Comparison of ENCODE assay signal across 9 cellular contexts in genomic region chr22:29457730-29458129, GRCh38. TPM values are rescaled to one million over a fixed set of nuclear protein-coding genes. Genes with fewer than 3 reads are reported as not detected.
A peak's percentile ranks its signal among the peaks of the same experiment; 100 is the strongest.
DNase-seq lines count a peak whose midpoint lies in the region; ATAC-seq and TF ChIP-seq lines count a peak whose summit lies in the region.
"Had no signal": no experiment of that assay in that cellular context is flagged by ENCODE, and none has a peak within 500 bp of the region (broad histone marks: within the 10 kb centered on the region; RNA-seq: fewer than 3 reads in every experiment).

No MANE protein-coding gene starts in this region.

- 28 to 34% (median 31%) methylated on average over 4 of the region's 4 CpGs for WGBS in heart left ventricle, 4 donors
- WGBS in thyroid gland, 2 donors = 34 to 35% methylated on average over 4 of the region's 4 CpGs

- H3K4me3 ChIP-seq in heart left ventricle (no peak overlapping the region), right atrium auricular region (no peak overlapping the region), thyroid gland (replicated peaks in 1 of 3) (no peak overlapping the region), Peyer's patch (no peak overlapping the region)

- H3K36me3 ChIP-seq in heart left ventricle (no peaks in the 10 kb centered on the region), right atrium auricular region (no peaks in the 10 kb centered on the region), thyroid gland (no peaks in the 10 kb centered on the region), Peyer's patch (no peaks in the 10 kb centered on the region)

- DNase-seq in heart left ventricle = no peak
- no peak for DNase-seq in right atrium auricular region (ENCODE audit: low spot score)
- peak; percentile 28 for DNase-seq in NCI-H1105 (lab: John Stamatoyannopoulos, UW)
- DNase-seq in amniotic epithelial cell (ENCODE audit: low read depth) = peak; percentile 59
- DNase-seq in lung microvascular endothelial cell (ENCODE audit: low read depth in 2 of 2) = peak; percentile 51 to 65
- DNase-seq in thyroid gland = no peak
- no peak for DNase-seq in T-helper 1 cell
- no peak for DNase-seq in Peyer's patch

- intact Hi-C loops in heart left ventricle (cut with DNase I) (no loop called here), thyroid gland (cut with DNase I) (no loop called here)

- no peaks in the 10 kb centered on the region for H3K9me3 ChIP-seq in heart left ventricle
- no peaks in the 10 kb centered on the region for H3K9me3 ChIP-seq in right atrium auricular region
- no peaks in the 10 kb centered on the region for H3K9me3 ChIP-seq in thyroid gland
- no peaks in the 10 kb centered on the region for H3K9me3 ChIP-seq in Peyer's patch

- H3K4me1 ChIP-seq in heart left ventricle (no peaks in the 10 kb centered on the region), right atrium auricular region (no peaks in the 10 kb centered on the region), thyroid gland (no peaks in the 10 kb centered on the region), Peyer's patch (no peaks in the 10 kb centered on the region)

- H3K27ac ChIP-seq in heart left ventricle (no peak overlapping the region), right atrium auricular region (no peak overlapping the region), thyroid gland (no peak overlapping the region), Peyer's patch (no peak overlapping the region)

- ATAC-seq in heart left ventricle = peak in 3 of 4 donors; percentile 63 to 71 (median 65)

- H3K27me3 ChIP-seq in heart left ventricle (no peaks in the 10 kb centered on the region), right atrium auricular region (no peaks in the 10 kb centered on the region), thyroid gland (no peaks in the 10 kb centered on the region), Peyer's patch (no peaks in the 10 kb centered on the region)

- no peak for TF ChIP-seq POLR2A in heart left ventricle (IDR thresholded peaks at IDR 0.05)
- no peak for TF ChIP-seq POLR2A in thyroid gland (IDR thresholded peaks at IDR 0.05)
- no peak for TF ChIP-seq POLR2A in Peyer's patch (IDR thresholded peaks at IDR 0.05)

- TF ChIP-seq CTCF in heart left ventricle (IDR thresholded peaks at IDR 0.05) = no peak
- TF ChIP-seq CTCF in right atrium auricular region (IDR thresholded peaks at IDR 0.05) = no peak
- TF ChIP-seq CTCF in thyroid gland (IDR thresholded peaks at IDR 0.05) = no peak
- no peak for TF ChIP-seq CTCF in Peyer's patch (IDR thresholded peaks at IDR 0.05)

RNA-seq across cellular contexts. Expression of gene RFPL1, which starts 19.3 kb away (rescaled TPM):
- total RNA-seq in heart left ventricle (not detected), right atrium auricular region (not detected), lung microvascular endothelial cell (not detected in 2 replicates), thyroid gland (not detected), Peyer's patch (not detected)
- polyA plus RNA-seq in heart left ventricle = not detected
- total RNA-seq: mononuclear cell had no signal

RNA-seq across cellular contexts. Expression of gene NEFH, which starts 22.3 kb away (rescaled TPM):
- total RNA-seq in heart left ventricle (under 1 TPM in 8 of 9 donors, not detected in 1; 0.07 to 0.51 (median 0.14) TPM), right atrium auricular region (under 1 TPM; 0.22 to 0.28 TPM), lung microvascular endothelial cell (0.22 TPM in 1 of 2 replicates, not detected in the other), thyroid gland (under 1 TPM in 3 of 4 donors, not detected in 1; 0.27 to 0.44 (median 0.33) TPM), Peyer's patch (under 1 TPM in 3 of 4 donors, not detected in 1; 0.54 to 0.83 (median 0.66) TPM)
- under 1 TPM; 0.08 to 0.10 TPM for polyA plus RNA-seq in heart left ventricle

Comparison
In these comparisons a context has a peak if more than half of its experiments do, and no peak if none do; other contexts are left out.
1. DNase-seq: peak in NCI-H1105 (single experiment), amniotic epithelial cell (single experiment) and lung microvascular endothelial cell (2 of 2); none in heart left ventricle (0 of 5), right atrium auricular region (single experiment), thyroid gland (0 of 2), T-helper 1 cell (0 of 5) and Peyer's patch (0 of 3).